25 cellular contexts compared by ENCODE assay signal in the genomic region with DNA sequence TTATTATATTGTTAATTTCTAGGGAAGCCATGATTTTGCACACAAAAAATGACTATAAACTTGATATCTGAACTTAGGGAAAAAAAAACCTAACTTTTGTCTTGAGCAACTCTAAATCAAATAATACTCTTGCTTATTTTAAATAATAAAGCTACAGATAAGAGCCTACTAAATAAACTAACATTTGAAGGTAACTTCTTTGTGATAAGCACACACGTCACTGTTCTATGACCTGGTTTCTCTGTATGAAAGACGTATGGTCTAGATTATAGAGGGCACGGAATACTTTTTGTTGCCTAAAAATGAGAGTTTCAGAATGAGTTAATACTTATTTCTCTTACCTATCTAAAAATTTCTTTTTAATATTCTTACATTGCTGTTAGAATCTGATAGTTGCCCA.
"Had no signal": no experiment of that assay in that cellular context is flagged by ENCODE, and none has a peak within 500 bp of the region (broad histone marks: within the 10 kb centered on the region; RNA-seq: fewer than 3 reads in every experiment).

No MANE protein-coding gene starts in this region.

- H3K27ac ChIP-seq: KMS-11 had no signal

- DNase-seq: Karpas-422, Kasumi-1, KG1, MM.1S, MV-4-11, NCI-H1048, NCI-H1092, NCI-H1092 treated with DMSO at 0.1 percent for 48 hours, NCI-H1417 treated with DMSO at 0.1 percent for 48 hours, NCI-H1436, NCI-H1436 treated with DMSO at 0.1 percent for 48 hours, NCI-H187, NCI-H187 treated with DMSO at 0.1 percent for 48 hours, NCI-H1930, NCI-H2029, NCI-H2029 treated with DMSO at 0.1 percent for 48 hours, NCI-H2081, NCI-H2081 treated with DMSO at 0.1 percent for 48 hours, NCI-H2107, NCI-H2171, NCI-H2227 treated with DMSO at 0.1 percent for 48 hours, NCI-H345, NCI-H446 treated with DMSO at 0.1 percent for 48 hours had no signal

- H3K27me3 ChIP-seq: MG63 had no signal

- H3K4me3 ChIP-seq: MG63 had no signal

- H3K36me3 ChIP-seq: MG63 had no signal
